1 cellular context compared by ENCODE assay signal in the genomic region with DNA sequence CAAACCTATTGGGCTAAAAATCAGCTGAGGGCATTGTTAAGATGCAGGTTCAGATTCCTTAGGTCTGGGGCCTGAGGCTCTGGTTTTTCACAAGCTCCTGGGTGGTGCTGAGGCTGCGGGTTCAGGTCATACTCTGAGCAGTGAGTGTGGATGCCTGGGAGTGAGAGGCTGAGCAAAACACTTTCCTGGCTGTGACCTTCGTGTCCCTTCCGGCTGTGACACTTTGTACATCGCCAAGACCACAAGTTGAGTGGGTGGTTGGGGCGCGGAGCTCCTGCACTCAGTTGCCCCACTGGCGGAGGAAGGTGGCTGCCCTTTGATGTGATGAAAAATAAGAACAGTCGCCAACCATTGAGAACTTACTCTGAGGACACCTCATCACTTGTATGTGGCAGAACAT.
TF ChIP-seq lines count a peak whose summit lies in the region.

No MANE protein-coding gene starts in this region.

TF ChIP-seq in H1, 55 proteins besides CTCF, POLR2A, EP300 and RAD21:
- TF ChIP-seq HDAC6 (IDR thresholded peaks at IDR 0.05; ENCODE audit: low read depth, low read length) = no peak
- no peak for TF ChIP-seq KDM1A (IDR thresholded peaks at IDR 0.05; ENCODE audit: borderline replicate concordance, low read length)
- no peak for TF ChIP-seq TCF12 (IDR thresholded peaks at IDR 0.05; ENCODE audit: low read depth, low read length)
- no peak for TF ChIP-seq MAFK (IDR thresholded peaks at IDR 0.05; ENCODE audit: low read depth, low read length)
- TF ChIP-seq FOSL1 (IDR thresholded peaks at IDR 0.05; ENCODE audit: insufficient read depth, low read depth, low read length) = no peak
- TF ChIP-seq, protein P1, sequence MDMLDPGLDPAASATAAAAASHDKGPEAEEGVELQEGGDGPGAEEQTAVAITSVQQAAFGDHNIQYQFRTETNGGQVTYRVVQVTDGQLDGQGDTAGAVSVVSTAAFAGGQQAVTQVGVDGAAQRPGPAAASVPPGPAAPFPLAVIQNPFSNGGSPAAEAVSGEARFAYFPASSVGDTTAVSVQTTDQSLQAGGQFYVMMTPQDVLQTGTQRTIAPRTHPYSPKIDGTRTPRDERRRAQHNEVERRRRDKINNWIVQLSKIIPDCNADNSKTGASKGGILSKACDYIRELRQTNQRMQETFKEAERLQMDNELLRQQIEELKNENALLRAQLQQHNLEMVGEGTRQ (IDR thresholded peaks at IDR 0.05; ENCODE audit: low read length) = no peak
- no peak for TF ChIP-seq BACH1 (IDR thresholded peaks at IDR 0.05; ENCODE audit: low read length)
- TF ChIP-seq RXRA (IDR thresholded peaks at IDR 0.05; ENCODE audit: insufficient read depth, low read depth, low read length) = no peak
- TF ChIP-seq RFX5 (IDR thresholded peaks at IDR 0.05; ENCODE audit: borderline replicate concordance, low read depth, low read length) = no peak
- no peak for TF ChIP-seq NRF1 (IDR thresholded peaks at IDR 0.05; ENCODE audit: low read depth, low read length)
- TF ChIP-seq BCL11A (IDR thresholded peaks at IDR 0.05; ENCODE audit: low read depth in 2 of 2, low read length in 2 of 2) = no peak
- no peak for TF ChIP-seq ATF2 (IDR thresholded peaks at IDR 0.05; ENCODE audit: low read length)
- no peak for TF ChIP-seq SIX5 (IDR thresholded peaks at IDR 0.05; ENCODE audit: low read depth, low read length)
- no peak for TF ChIP-seq SRF (IDR thresholded peaks at IDR 0.05; ENCODE audit: low read depth, low read length)
- TF ChIP-seq HDAC2 (IDR thresholded peaks at IDR 0.05; ENCODE audit: borderline replicate concordance in 1 of 2, low read depth in 2 of 2, low read length in 2 of 2) = no peak
